In genomic region chr10:132422169-132422691, GRCh38 we compare ENCODE assay signal across 7 cellular contexts. TPM values are rescaled to one million over a fixed set of nuclear protein-coding genes. Genes with fewer than 3 reads are reported as not detected.
DNase-seq lines count a peak whose midpoint lies in the region; ATAC-seq and TF ChIP-seq lines count a peak whose summit lies in the region.

No MANE protein-coding gene starts in this region.

- peak overlapping the region; percentile 38 for H3K27ac Mint-ChIP-seq in activated T-helper 17 cell treated with anti-CD3 and anti-CD28 coated beads, Interleukin-2, amount 50 U/mL, for 72 hours
- peak overlapping the region; percentile 38 to 97 for H3K27ac Mint-ChIP-seq in natural killer cell

- no peaks in the 10 kb centered on the region for H3K36me3 Mint-ChIP-seq in activated T-helper 17 cell treated with anti-CD3 and anti-CD28 coated beads, Interleukin-2, amount 50 U/mL, for 72 hours (ENCODE audit: low read depth)
- H3K36me3 Mint-ChIP-seq in natural killer cell, result no peaks in the 10 kb centered on the region

- ATAC-seq in GM19324 (IDR thresholded peaks at IDR 0.05; ENCODE audit: low FRiP score, unreplicated experiment) (peak; percentile 43), HG03139 (IDR thresholded peaks at IDR 0.05; ENCODE audit: unreplicated experiment) (peak; percentile 47), natural killer cell (no peak)
- no peak for ATAC-seq in activated T-helper 17 cell treated with anti-CD3 and anti-CD28 coated beads, Interleukin-2, amount 50 U/mL, for 72 hours (replicated peaks)

- H3K27me3 Mint-ChIP-seq in activated T-helper 17 cell treated with anti-CD3 and anti-CD28 coated beads, Interleukin-2, amount 50 U/mL, for 72 hours, result no peaks in the 10 kb centered on the region
- H3K27me3 Mint-ChIP-seq in natural killer cell (ENCODE audit: low read depth in 2 of 2), result no peaks in the 10 kb centered on the region

- intact Hi-C loops in natural killer cell (cut with micrococcal nuclease), result no loop called here
- intact Hi-C loops in posterior vena cava (cut with DNase I), result no loop called here

- H3K4me3 Mint-ChIP-seq in activated T-helper 17 cell treated with anti-CD3 and anti-CD28 coated beads, Interleukin-2, amount 50 U/mL, for 72 hours, result no peak overlapping the region
- H3K4me3 Mint-ChIP-seq in natural killer cell, result peak overlapping the region; percentile 69

- DNase-seq in natural killer cell (no peak), posterior vena cava (ENCODE audit: low spot score) (no peak), amygdala (lab: John Stamatoyannopoulos, UW) (no peak), epidermal melanocyte (ENCODE audit: insufficient read length, low spot score) (no peak)

- no peak for TF ChIP-seq CTCF in natural killer cell (IDR thresholded peaks at IDR 0.05)

- no peaks in the 10 kb centered on the region for H3K4me1 Mint-ChIP-seq in activated T-helper 17 cell treated with anti-CD3 and anti-CD28 coated beads, Interleukin-2, amount 50 U/mL, for 72 hours
- peaks cover 18 to 40% of the 10 kb centered on the region in 2 donors for H3K4me1 Mint-ChIP-seq in natural killer cell

- no peaks in the 10 kb centered on the region for H3K9me3 Mint-ChIP-seq in activated T-helper 17 cell treated with anti-CD3 and anti-CD28 coated beads, Interleukin-2, amount 50 U/mL, for 72 hours
- H3K9me3 Mint-ChIP-seq in natural killer cell, result no peaks in the 10 kb centered on the region

RNA-seq across cellular contexts. Expression of gene PWWP2B, which starts 25.2 kb away (rescaled TPM):
- total RNA-seq in activated T-helper 17 cell treated with anti-CD3 and anti-CD28 coated beads, Interleukin-2, amount 50 U/mL, for 72 hours, result 1 to 10 TPM; 1.5 to 3.1 TPM
- total RNA-seq in natural killer cell, result 10 to 100 TPM; 23.7 to 29.5 (median 24.4) TPM
- 10 to 100 TPM; 10.4 to 16.1 TPM for total RNA-seq in posterior vena cava

Comparison
In these comparisons a context has a peak if more than half of its experiments do, and no peak if none do; other contexts are left out.
1. ATAC-seq: peak in GM19324 (single experiment) and HG03139 (single experiment); none in activated T-helper 17 cell treated with anti-CD3 and anti-CD28 coated beads, Interleukin-2, amount 50 U/mL, for 72 hours (single experiment) and natural killer cell (0 of 3).